In genomic region chr1:99456536-99456935, GRCh38 we compare ENCODE assay signal across 17 cellular contexts.
DNase-seq lines count a peak whose midpoint lies in the region; ATAC-seq, FAIRE-seq and TF ChIP-seq lines count a peak whose summit lies in the region.
"Had no signal": no experiment of that assay in that cellular context is flagged by ENCODE, and none has a peak within 500 bp of the region (broad histone marks: within the 10 kb centered on the region; RNA-seq: fewer than 3 reads in every experiment).

No MANE protein-coding gene starts in this region.

- TF ChIP-seq EP300 in esophagus muscularis mucosa (IDR thresholded peaks at IDR 0.05), result no peak

- H3K27ac ChIP-seq in mesodermal cell (ENCODE audit: low read depth, low read length, severe bottlenecking) (peak overlapping the region; percentile 33), left lung (no peak overlapping the region), esophagus muscularis mucosa (replicated peaks in 1 of 4) (no peak overlapping the region)
- H3K27ac ChIP-seq: lower lobe of right lung had no signal

- H3K9me3 ChIP-seq in mesodermal cell (ENCODE audit: control insufficient read depth, low read length), result no peaks in the 10 kb centered on the region
- no peaks in the 10 kb centered on the region for H3K9me3 ChIP-seq in left lung
- H3K9me3 ChIP-seq in esophagus muscularis mucosa, result no peaks in the 10 kb centered on the region
- H3K9me3 ChIP-seq: lower lobe of right lung had no signal

- TF ChIP-seq CTCF in bronchial epithelial cell (IDR thresholded peaks at IDR 0.05; ENCODE audit: insufficient read depth, low read length, severe bottlenecking) (no peak), left lung (IDR thresholded peaks at IDR 0.05) (no peak), esophagus muscularis mucosa (IDR thresholded peaks at IDR 0.05) (no peak)

- H3K27me3 ChIP-seq in bronchial epithelial cell (ENCODE audit: control insufficient read depth, insufficient read depth, low read length) (no peaks in the 10 kb centered on the region), left lung (no peaks in the 10 kb centered on the region), esophagus muscularis mucosa (no peaks in the 10 kb centered on the region)

- intact Hi-C loops in left lung (cut with DNase I), result no loop called here
- intact Hi-C loops in esophagus muscularis mucosa (cut with DNase I), result no loop called here

- ATAC-seq in left lung, result no peak
- ATAC-seq: activated CD8-positive, alpha-beta memory T cell treated with anti-CD3 and anti-CD28 coated beads, Interleukin-2, amount 10 ng/mL, durations not matched to agents 7 days and 5 days; lower lobe of right lung; Panc1 had no signal

- H3K4me1 ChIP-seq in mesodermal cell (ENCODE audit: control insufficient read depth, insufficient read depth, low read length, poor library complexity, severe bottlenecking), result peaks cover 16% of the 10 kb centered on the region
- H3K4me1 ChIP-seq in left lung, result no peaks in the 10 kb centered on the region
- no peaks in the 10 kb centered on the region for H3K4me1 ChIP-seq in esophagus muscularis mucosa
- H3K4me1 ChIP-seq: lower lobe of right lung had no signal

- no peaks in the 10 kb centered on the region for H3K36me3 ChIP-seq in bronchial epithelial cell (ENCODE audit: control insufficient read depth, insufficient read depth, low read length)
- H3K36me3 ChIP-seq in mesodermal cell (ENCODE audit: control insufficient read depth, insufficient read depth, low read length), result no peaks in the 10 kb centered on the region
- no peaks in the 10 kb centered on the region for H3K36me3 ChIP-seq in left lung
- no peaks in the 10 kb centered on the region for H3K36me3 ChIP-seq in esophagus muscularis mucosa
- H3K36me3 ChIP-seq: lower lobe of right lung had no signal

- H3K4me3 ChIP-seq in bronchial epithelial cell (ENCODE audit: low read depth, low read length) (no peak overlapping the region), mesodermal cell (ENCODE audit: extremely low read depth, insufficient read depth, low read length, poor library complexity, severe bottlenecking) (no peak overlapping the region), left lung (no peak overlapping the region), esophagus muscularis mucosa (no peak overlapping the region)
- H3K4me3 ChIP-seq: lower lobe of right lung had no signal

- DNase-seq in DMS 273 treated with DMSO at 0.1 percent for 48 hours (lab: John Stamatoyannopoulos, UW) (peak; percentile 40), NCI-H226 (peak; percentile 73), bronchial epithelial cell (ENCODE audit: low read depth) (no peak), left lung (no peak), GM12892 (ENCODE audit: insufficient read length) (no peak), esophagus muscularis mucosa (ENCODE audit: extremely low spot score) (no peak)
- no peak for DNase-seq in stimulated activated CD8-positive, alpha-beta memory T cell treated with anti-CD3 and anti-CD28 coated beads, Interleukin-4, amount 100 ng/mL, for 48 hours
- DNase-seq: activated B cell treated with CpG ODN at 0.5 μM for 24 hours; activated CD8-positive, alpha-beta memory T cell treated with anti-CD3 and anti-CD28 coated beads, Interleukin-2, amount 10 ng/mL, durations not matched to agents 7 days and 5 days; activated gamma-delta T cell; AML-193; lower lobe of right lung; NCI-H187; NCI-H526 had no signal

- 83 to 100% methylated on average over 1 to 2 of the region's 5 CpGs for whole genome bisulfite sequencing in mesodermal cell (ENCODE audit: insufficient coverage in 2 of 2), 2 experiments
- WGBS in esophagus muscularis mucosa, result 88% methylated on average over 5 of the region's 5 CpGs

- no peak for TF ChIP-seq POLR2A in GM12892 (IDR thresholded peaks at IDR 0.05; ENCODE audit: low read depth, low read length)
- no peak for TF ChIP-seq POLR2A in esophagus muscularis mucosa (IDR thresholded peaks at IDR 0.05; ENCODE audit: low read depth)

- FAIRE-seq in bronchial epithelial cell (lab: Jason Lieb, UNC) (peak; percentile 7), GM12892 (lab: Jason Lieb, UNC) (no peak)
- FAIRE-seq: D721Med had no signal

Comparison
In these comparisons a context has a peak if more than half of its experiments do, and no peak if none do; other contexts are left out.
1. DNase-seq: peak in DMS 273 treated with DMSO at 0.1 percent for 48 hours (single experiment) and NCI-H226 (single experiment); none in bronchial epithelial cell (single experiment), stimulated activated CD8-positive, alpha-beta memory T cell treated with anti-CD3 and anti-CD28 coated beads, Interleukin-4, amount 100 ng/mL, for 48 hours (single experiment), left lung (0 of 2), GM12892 (single experiment) and esophagus muscularis mucosa (single experiment).